In the genomic region with DNA sequence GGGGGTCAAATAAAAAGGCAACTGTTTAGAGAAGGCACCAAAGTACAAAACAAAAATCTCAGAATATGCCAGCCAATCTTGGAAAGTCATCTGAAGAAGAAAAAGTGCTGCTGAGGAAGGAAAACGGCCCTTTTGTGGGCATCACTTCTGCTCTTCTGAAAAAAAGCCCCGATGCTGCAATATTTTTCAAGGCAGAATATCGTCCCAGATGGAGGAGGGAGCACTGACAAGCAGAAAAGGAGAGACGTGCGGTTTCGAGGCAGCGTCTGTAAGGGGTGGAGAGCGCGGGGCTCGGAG, we compare ENCODE assay signal across 8 cellular contexts. TPM values are rescaled to one million over a fixed set of nuclear protein-coding genes. Genes with fewer than 3 reads are reported as not detected.
DNase-seq lines count a peak whose midpoint lies in the region; ATAC-seq and TF ChIP-seq lines count a peak whose summit lies in the region.

No MANE protein-coding gene starts in this region.

- DNase-seq in activated CD4-positive, alpha-beta memory T cell treated with anti-CD3 and anti-CD28 coated beads, Interleukin-2, amount 10 ng/mL, durations not matched to agents 7 days and 5 days: no peak
- no peak for DNase-seq in tibial artery
- DNase-seq in hepatic stellate cell (ENCODE audit: low spot score): no peak
- no peak for DNase-seq in OCI-M1 (lab: John Stamatoyannopoulos, UW)

- ATAC-seq in GM21723 (IDR thresholded peaks at IDR 0.05; ENCODE audit: unreplicated experiment) (peak; percentile 24), GM18517 (IDR thresholded peaks at IDR 0.05; ENCODE audit: unreplicated experiment) (no peak)

- no peak overlapping the region for H3K27ac Mint-ChIP-seq in activated CD4-positive, alpha-beta memory T cell treated with anti-CD3 and anti-CD28 coated beads, Interleukin-2, amount 10 ng/mL, durations not matched to agents 7 days and 5 days

- no peaks in the 10 kb centered on the region for H3K36me3 Mint-ChIP-seq in activated CD4-positive, alpha-beta memory T cell treated with anti-CD3 and anti-CD28 coated beads, Interleukin-2, amount 10 ng/mL, durations not matched to agents 7 days and 5 days (ENCODE audit: low read depth)

- peaks cover 0 to 18% (median 0%) of the 10 kb centered on the region in 11 experiments; a peak in 5 of 22 replicates for H4K20me1 ChIP-seq in BLaER1 treated with 17β-estradiol and CSF1 and Interleukin-3, amounts not matched to agents 10 nM and 100 nM

- H3K4me2 ChIP-seq in BLaER1 treated with 17β-estradiol and CSF1 and Interleukin-3, amounts not matched to agents 10 nM and 100 nM: peak overlapping the region; percentile 82 to 99 (median 94)

- peaks cover 8% of the 10 kb centered on the region for H3K4me1 Mint-ChIP-seq in activated CD4-positive, alpha-beta memory T cell treated with anti-CD3 and anti-CD28 coated beads, Interleukin-2, amount 10 ng/mL, durations not matched to agents 7 days and 5 days

- H3K9me3 ChIP-seq in BLaER1 treated with 17β-estradiol and CSF1 and Interleukin-3, amounts not matched to agents 10 nM and 100 nM (replicated peaks in 1 of 11): peaks cover 8 to 17% (median 12%) of the 10 kb centered on the region in 11 experiments
- H3K9me3 ChIP-seq in iPS-20b (ENCODE audit: insufficient read depth, low read depth, low read length): peaks cover 3% of the 10 kb centered on the region; the same call in 1 of the 2 replicates
- H3K9me3 ChIP-seq in tibial artery: peaks cover 0 to 2% (median 1%) of the 10 kb centered on the region in 3 donors

- TF ChIP-seq CTCF in tibial artery (IDR thresholded peaks at IDR 0.05): no peak

- H3K4me3 Mint-ChIP-seq in activated CD4-positive, alpha-beta memory T cell treated with anti-CD3 and anti-CD28 coated beads, Interleukin-2, amount 10 ng/mL, durations not matched to agents 7 days and 5 days: peak overlapping the region; percentile 73

- CTCF ChIA-PET in activated CD4-positive, alpha-beta memory T cell treated with anti-CD3 and anti-CD28 coated beads, Interleukin-2, amount 10 ng/mL, durations not matched to agents 7 days and 5 days (lab: Charles Lee): no interaction called here

- H3K27me3 Mint-ChIP-seq in activated CD4-positive, alpha-beta memory T cell treated with anti-CD3 and anti-CD28 coated beads, Interleukin-2, amount 10 ng/mL, durations not matched to agents 7 days and 5 days: peaks cover 58% of the 10 kb centered on the region

- peaks cover 25 to 52% (median 39%) of the 10 kb centered on the region in 11 experiments for H3K27me3 ChIP-seq in BLaER1 treated with 17β-estradiol and CSF1 and Interleukin-3, amounts not matched to agents 10 nM and 100 nM
- H3K27me3 ChIP-seq in iPS-20b (ENCODE audit: insufficient read depth, low read length) (peaks cover 28% of the 10 kb centered on the region), tibial artery (peaks cover 0 to 9% of the 10 kb centered on the region in 2 donors)

- intact Hi-C loops in tibial artery (cut with DNase I; ENCODE audit: low total_unique reads): no loop called here

- H3K4me1 ChIP-seq in BLaER1 treated with 17β-estradiol and CSF1 and Interleukin-3, amounts not matched to agents 10 nM and 100 nM: peaks cover 5 to 25% (median 16%) of the 10 kb centered on the region in 10 experiments; a peak in 15 of 20 replicates
- peaks cover 21% of the 10 kb centered on the region for H3K4me1 ChIP-seq in iPS-20b (ENCODE audit: insufficient read depth, low read length)
- peaks cover 7 to 27% (median 10%) of the 10 kb centered on the region in 4 donors for H3K4me1 ChIP-seq in tibial artery

- no peaks in the 10 kb centered on the region for H3K36me3 ChIP-seq in BLaER1 treated with 17β-estradiol and CSF1 and Interleukin-3, amounts not matched to agents 10 nM and 100 nM
- H3K36me3 ChIP-seq in iPS-20b (ENCODE audit: insufficient read depth, low read depth, low read length): no peaks in the 10 kb centered on the region
- H3K36me3 ChIP-seq in tibial artery: no peaks in the 10 kb centered on the region

- peak overlapping the region; percentile 76 to 94 (median 85) for H3K4me3 ChIP-seq in BLaER1 treated with 17β-estradiol and CSF1 and Interleukin-3, amounts not matched to agents 10 nM and 100 nM
- peak overlapping the region; percentile 77 for H3K4me3 ChIP-seq in iPS-20b (ENCODE audit: low read length)
- H3K4me3 ChIP-seq in tibial artery: peak overlapping the region; percentile 62 to 77

- H3K9ac ChIP-seq in BLaER1 treated with 17β-estradiol and CSF1 and Interleukin-3, amounts not matched to agents 10 nM and 100 nM: peak overlapping the region; percentile 85 to 98 (median 90)
- peak overlapping the region; percentile 83; the same call in 1 of the 2 replicates for H3K9ac ChIP-seq in iPS-20b (ENCODE audit: low read depth, low read length)

- H3K27ac ChIP-seq in BLaER1 treated with 17β-estradiol and CSF1 and Interleukin-3, amounts not matched to agents 10 nM and 100 nM: peak overlapping the region in 10 of 11 experiments; percentile 85 to 95 (median 90); a peak in 17 of 22 replicates
- H3K27ac ChIP-seq in iPS-20b (ENCODE audit: low read length) (no peak overlapping the region), tibial artery (peak overlapping the region; percentile 55 to 69)

- H3K9me3 Mint-ChIP-seq in activated CD4-positive, alpha-beta memory T cell treated with anti-CD3 and anti-CD28 coated beads, Interleukin-2, amount 10 ng/mL, durations not matched to agents 7 days and 5 days: no peaks in the 10 kb centered on the region

- POLR2A ChIA-PET in activated CD4-positive, alpha-beta memory T cell treated with anti-CD3 and anti-CD28 coated beads, Interleukin-2, amount 10 ng/mL, durations not matched to agents 7 days and 5 days (lab: Charles Lee): no interaction called here

RNA-seq across cellular contexts. Expression of a gene that starts 1.0 kb away (rescaled TPM):
- total RNA-seq in activated CD4-positive, alpha-beta memory T cell treated with anti-CD3 and anti-CD28 coated beads, Interleukin-2, amount 10 ng/mL, durations not matched to agents 7 days and 5 days: under 1 TPM; 0.28 to 0.55 TPM
